15 cellular contexts compared by ENCODE assay signal in the genomic region with DNA sequence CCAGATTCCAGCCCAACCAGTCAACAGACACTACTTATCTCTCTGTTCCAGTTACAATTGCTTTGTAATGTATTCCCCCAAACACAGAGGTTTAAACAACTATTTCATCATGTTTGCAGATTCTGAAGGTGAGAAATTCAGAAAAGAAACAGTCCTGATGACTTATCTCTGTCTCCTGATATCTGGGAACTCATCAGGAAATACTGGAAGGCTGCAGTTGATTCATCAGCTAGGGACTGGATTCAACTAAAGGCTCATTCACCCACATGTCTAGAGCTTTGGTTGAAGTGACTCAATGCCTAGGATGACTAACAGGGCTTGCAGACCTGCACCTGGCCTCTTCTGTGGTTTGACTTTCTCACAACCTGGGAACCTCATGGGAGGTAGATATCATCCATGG. TPM values are rescaled to one million over a fixed set of nuclear protein-coding genes. Genes with fewer than 3 reads are reported as not detected.
DNase-seq lines count a peak whose midpoint lies in the region; ATAC-seq, FAIRE-seq and TF ChIP-seq lines count a peak whose summit lies in the region.
"Had no signal": no experiment of that assay in that cellular context is flagged by ENCODE, and none has a peak within 500 bp of the region (broad histone marks: within the 10 kb centered on the region; RNA-seq: fewer than 3 reads in every experiment).

No MANE protein-coding gene starts in this region.

- no peaks in the 10 kb centered on the region for H3K36me3 Mint-ChIP-seq in MCF 10A (ENCODE audit: insufficient read depth, unreplicated experiment)

- CTCF ChIA-PET in MCF 10A (lab: Yijun Ruan, JAX) = interaction anchor here (0.6 kb wide), 4 partner anchors 14 to 141 kb away, joined by 3 to 4 read pairs (median 3); no protein-coding TSS in a partner anchor

- no peak overlapping the region for H3K4me3 Mint-ChIP-seq in MCF 10A (ENCODE audit: unreplicated experiment)
- H3K4me3 Mint-ChIP-seq: natural killer cell had no signal

- H3K4me3 ChIP-seq in breast epithelium = no peak overlapping the region
- H3K4me3 ChIP-seq: BLaER1, upper lobe of right lung had no signal

- TF ChIP-seq CTCF in MCF 10A (IDR thresholded peaks at IDR 0.05; ENCODE audit: unreplicated experiment) = no peak
- TF ChIP-seq CTCF in breast epithelium (IDR thresholded peaks at IDR 0.05) = no peak

- peaks cover 15% of the 10 kb centered on the region for H3K4me1 Mint-ChIP-seq in MCF 10A (ENCODE audit: insufficient read depth, unreplicated experiment)
- H3K4me1 Mint-ChIP-seq: natural killer cell had no signal

- no TSS peak for BruUV-seq in MCF 10A (replicated peaks; lab: Mats Ljungman, UMichigan)

- H3K9me3 ChIP-seq in breast epithelium = no peaks in the 10 kb centered on the region
- H3K9me3 ChIP-seq: BLaER1, upper lobe of right lung had no signal

- DNase-seq in MCF 10A (ENCODE audit: unreplicated experiment) = peak; percentile 93
- no peak for DNase-seq in breast epithelium (ENCODE audit: low spot score in 2 of 2)
- peak; percentile 92 for DNase-seq in RCC 7860 (ENCODE audit: low spot score)
- DNase-seq in fibroblast of peridontal ligament (ENCODE audit: extremely low read depth) = peak; percentile 51
- DNase-seq in stromal cell of bone marrow (ENCODE audit: low read depth) = peak; percentile 84
- DNase-seq in NCI-H187 (lab: John Stamatoyannopoulos, UW) = no peak
- DNase-seq in HuH-7.5 (ENCODE audit: low spot score) = no peak
- DNase-seq: aorta, GOT3, natural killer cell, NCI-H1930, T-helper 9 cell, upper lobe of right lung had no signal

- H3K27me3 ChIP-seq in breast epithelium = no peaks in the 10 kb centered on the region
- H3K27me3 ChIP-seq: BLaER1, upper lobe of right lung had no signal

- intact Hi-C loops in MCF 10A (cut with micrococcal nuclease) (loop anchor here (2.0 kb wide), 1 partner anchor 59 kb away; no protein-coding TSS in a partner anchor), breast epithelium (cut with DNase I; ENCODE audit: low total_unique reads) (no loop called here)

- H3K9me3 Mint-ChIP-seq in MCF 10A (ENCODE audit: unreplicated experiment) = no peaks in the 10 kb centered on the region

- H3K27ac ChIP-seq in breast epithelium = no peak overlapping the region
- H3K27ac ChIP-seq: BLaER1, upper lobe of right lung had no signal

- no peak for ATAC-seq in GM18505 (IDR thresholded peaks at IDR 0.05; ENCODE audit: unreplicated experiment)
- ATAC-seq: natural killer cell, upper lobe of right lung had no signal

- peak; percentile 97 for FAIRE-seq in RCC 7860 (lab: Jason Lieb, UNC)

- POLR2A ChIA-PET in MCF 10A (lab: Yijun Ruan, JAX) = interaction anchor here (0.7 to 1.8 kb wide), 3 partner anchors 18 to 58 kb away, joined by 3 to 6 read pairs (median 4); no protein-coding TSS in a partner anchor

- H3K27ac Mint-ChIP-seq in MCF 10A (ENCODE audit: low read depth, unreplicated experiment) = peak overlapping the region; percentile 44
- H3K27ac Mint-ChIP-seq: natural killer cell had no signal

- no peaks in the 10 kb centered on the region for H3K4me1 ChIP-seq in breast epithelium
- H3K4me1 ChIP-seq: BLaER1, upper lobe of right lung had no signal

- TF ChIP-seq POLR2A in breast epithelium (IDR thresholded peaks at IDR 0.05) (no peak), GM18505 (IDR thresholded peaks at IDR 0.05; ENCODE audit: borderline replicate concordance, extremely low read depth, insufficient read depth, insufficient read length) (no peak)

- no peaks in the 10 kb centered on the region for H3K36me3 ChIP-seq in breast epithelium
- H3K36me3 ChIP-seq: BLaER1, upper lobe of right lung had no signal

- H3K27me3 Mint-ChIP-seq in MCF 10A (ENCODE audit: insufficient read depth, unreplicated experiment) = no peaks in the 10 kb centered on the region

RNA-seq across cellular contexts. Expression of gene GPC6, which starts 56.6 kb away (rescaled TPM):
- total RNA-seq in MCF 10A (2022) (8.4 and 9.7 TPM in 2 replicates), breast epithelium (10 to 100 TPM in 1 of 3 donors, 1 to 10 TPM in 2; 3.5 to 44.0 (median 4.9) TPM)
- total RNA-seq: natural killer cell had no signal

Comparison
In these comparisons a context has a peak if more than half of its experiments do, and no peak if none do; other contexts are left out.
1. DNase-seq: peak in MCF 10A (single experiment), RCC 7860 (single experiment), fibroblast of peridontal ligament (single experiment) and stromal cell of bone marrow (single experiment); none in breast epithelium (0 of 2), NCI-H187 (0 of 2) and HuH-7.5 (single experiment).